Comparison of ENCODE assay signal across 11 cellular contexts in genomic region chr20:23136893-23137745, GRCh38. TPM values are rescaled to one million over a fixed set of nuclear protein-coding genes. Genes with fewer than 3 reads are reported as not detected.
DNase-seq lines count a peak whose midpoint lies in the region; ATAC-seq and TF ChIP-seq lines count a peak whose summit lies in the region.
"Had no signal": no experiment of that assay in that cellular context is flagged by ENCODE, and none has a peak within 500 bp of the region (broad histone marks: within the 10 kb centered on the region; RNA-seq: fewer than 3 reads in every experiment).

No MANE protein-coding gene starts in this region.

- intact Hi-C loops in mammary epithelial cell (cut with micrococcal nuclease): no loop called here

- DNase-seq in HPDE6-E6E7 (ENCODE audit: extremely low spot score) (peak; percentile 98), mammary epithelial cell (peak; percentile 32), inferior parietal cortex (ENCODE audit: extremely low spot score) (no peak), NCI-H1092 treated with DMSO at 0.1 percent for 48 hours (lab: John Stamatoyannopoulos, UW) (no peak), GOT3 (lab: John Stamatoyannopoulos, UW) (no peak)
- DNase-seq: activated CD4-positive, alpha-beta memory T cell treated with anti-CD3 and anti-CD28 coated beads for 36 hours; heart right ventricle; NCI-H1048 had no signal

- no peaks in the 10 kb centered on the region for H4K20me1 ChIP-seq in BLaER1 treated with 17β-estradiol and CSF1 and Interleukin-3, amounts not matched to agents 10 nM and 100 nM
- H4K20me1 ChIP-seq in mammary epithelial cell (ENCODE audit: insufficient read depth, low read length): no peaks in the 10 kb centered on the region

- H3K4me3 ChIP-seq in BLaER1 treated with 17β-estradiol and CSF1 and Interleukin-3, amounts not matched to agents 10 nM and 100 nM: no peak overlapping the region
- H3K4me3 ChIP-seq in mammary epithelial cell (replicated peaks in 1 of 3; ENCODE audit: insufficient read depth in 1 of 3, low read depth in 2 of 3, low read length in 3 of 3) (no peak overlapping the region), neutrophil (ENCODE audit: low read depth in 1 of 2, low read length in 1 of 2) (no peak overlapping the region)
- H3K4me3 ChIP-seq: heart right ventricle had no signal

- no peak overlapping the region for H2AFZ ChIP-seq in mammary epithelial cell (ENCODE audit: low read depth, low read length)

- peak overlapping the region in 8 of 11 experiments; percentile 10 to 62 (median 51); a peak in 15 of 22 replicates for H3K27ac ChIP-seq in BLaER1 treated with 17β-estradiol and CSF1 and Interleukin-3, amounts not matched to agents 10 nM and 100 nM
- H3K27ac ChIP-seq in mammary epithelial cell (ENCODE audit: insufficient read depth, low read depth, low read length) (no peak overlapping the region), neutrophil (peak overlapping the region; percentile 83)

- no TSS peak for BruUV-seq in mammary epithelial cell (replicated peaks; lab: Mats Ljungman, UMichigan)

- dilution Hi-C loops in mammary epithelial cell (cut with HindIII; ENCODE audit: low sequenced_read_pairs): no loop called here

- no peak overlapping the region for H3K9ac ChIP-seq in BLaER1 treated with 17β-estradiol and CSF1 and Interleukin-3, amounts not matched to agents 10 nM and 100 nM
- no peak overlapping the region for H3K9ac ChIP-seq in mammary epithelial cell (ENCODE audit: insufficient read depth, low read length)

- CTCF ChIA-PET in mammary epithelial cell (lab: Charles Lee; ENCODE audit: low non-redundant PET): no interaction called here

- peaks cover 0 to 19% (median 10%) of the 10 kb centered on the region in 11 experiments; a peak in 11 of 22 replicates for H3K9me3 ChIP-seq in BLaER1 treated with 17β-estradiol and CSF1 and Interleukin-3, amounts not matched to agents 10 nM and 100 nM (replicated peaks in 1 of 11)
- H3K9me3 ChIP-seq in mammary epithelial cell (replicated peaks; ENCODE audit: insufficient read depth, low read length): no peaks in the 10 kb centered on the region
- no peaks in the 10 kb centered on the region for H3K9me3 ChIP-seq in neutrophil
- H3K9me3 ChIP-seq: heart right ventricle had no signal

- WGBS in mammary epithelial cell (ENCODE audit: low coverage, missing lambda C conversion rate): 95% methylated on average over 19 of the region's 20 CpGs

- ATAC-seq in HG02571 (IDR thresholded peaks at IDR 0.05; ENCODE audit: unreplicated experiment): no peak
- ATAC-seq: heart right ventricle had no signal

- H3K4me2 ChIP-seq in BLaER1 treated with 17β-estradiol and CSF1 and Interleukin-3, amounts not matched to agents 10 nM and 100 nM: peak overlapping the region; percentile 44 to 69 (median 56); a peak in 15 of 22 replicates
- H3K4me2 ChIP-seq in mammary epithelial cell (ENCODE audit: insufficient read depth, low read depth, low read length): no peak overlapping the region

- no peaks in the 10 kb centered on the region for H3K27me3 ChIP-seq in BLaER1 treated with 17β-estradiol and CSF1 and Interleukin-3, amounts not matched to agents 10 nM and 100 nM
- H3K27me3 ChIP-seq in mammary epithelial cell (ENCODE audit: insufficient read depth, low read length) (no peaks in the 10 kb centered on the region), neutrophil (no peaks in the 10 kb centered on the region)
- H3K27me3 ChIP-seq: heart right ventricle had no signal

- no peak for TF ChIP-seq CTCF in mammary epithelial cell (conservative IDR thresholded peaks at IDR 0.05 in 1 of 2, IDR thresholded peaks at IDR 0.05 in 1 of 2; ENCODE audit: extremely low read depth in 1 of 2, insufficient read depth in 1 of 2, low read depth in 1 of 2, low read length in 2 of 2)
- TF ChIP-seq CTCF in neutrophil (IDR thresholded peaks at IDR 0.05): no peak

- in situ Hi-C loops in mammary epithelial cell (cut with MboI; ENCODE audit: low sequenced_read_pairs in 2 of 2): no loop called here

- H3K4me1 ChIP-seq in BLaER1 treated with 17β-estradiol and CSF1 and Interleukin-3, amounts not matched to agents 10 nM and 100 nM: peaks cover 38 to 82% (median 71%) of the 10 kb centered on the region in 10 experiments
- H3K4me1 ChIP-seq in mammary epithelial cell (ENCODE audit: insufficient read depth, low read length): peaks cover 18% of the 10 kb centered on the region
- H3K4me1 ChIP-seq in neutrophil (ENCODE audit: control insufficient read depth in 1 of 2, insufficient read depth in 1 of 2, low read depth in 1 of 2, low read length in 1 of 2): peaks cover 59 to 81% of the 10 kb centered on the region in 2 experiments

- 0 out of 22 replicates have a peak, but pooled peaks cover 0 to 4% (median 0%) of the 10 kb centered on the region in 11 experiments for H3K36me3 ChIP-seq in BLaER1 treated with 17β-estradiol and CSF1 and Interleukin-3, amounts not matched to agents 10 nM and 100 nM
- H3K36me3 ChIP-seq in mammary epithelial cell (ENCODE audit: insufficient read depth, low read length) (no peaks in the 10 kb centered on the region), neutrophil (no peaks in the 10 kb centered on the region)
- H3K36me3 ChIP-seq: heart right ventricle had no signal

- H3K79me2 ChIP-seq in mammary epithelial cell (ENCODE audit: insufficient read depth, low read length): no peaks in the 10 kb centered on the region

RNA-seq across cellular contexts. Expression of gene CD93, which starts 51.0 kb away (rescaled TPM):
- total RNA-seq in mammary epithelial cell: not detected
- polyA plus RNA-seq in mammary epithelial cell: not detected
- not detected for polyA minus RNA-seq in mammary epithelial cell

Comparison
In these comparisons a context has a peak if more than half of its experiments do, and no peak if none do; other contexts are left out.
1. DNase-seq: peak in HPDE6-E6E7 (single experiment) and mammary epithelial cell (single experiment); none in inferior parietal cortex (single experiment), NCI-H1092 treated with DMSO at 0.1 percent for 48 hours (single experiment) and GOT3 (single experiment).